Comparison of ENCODE assay signal across 1 cellular context in the genomic region with DNA sequence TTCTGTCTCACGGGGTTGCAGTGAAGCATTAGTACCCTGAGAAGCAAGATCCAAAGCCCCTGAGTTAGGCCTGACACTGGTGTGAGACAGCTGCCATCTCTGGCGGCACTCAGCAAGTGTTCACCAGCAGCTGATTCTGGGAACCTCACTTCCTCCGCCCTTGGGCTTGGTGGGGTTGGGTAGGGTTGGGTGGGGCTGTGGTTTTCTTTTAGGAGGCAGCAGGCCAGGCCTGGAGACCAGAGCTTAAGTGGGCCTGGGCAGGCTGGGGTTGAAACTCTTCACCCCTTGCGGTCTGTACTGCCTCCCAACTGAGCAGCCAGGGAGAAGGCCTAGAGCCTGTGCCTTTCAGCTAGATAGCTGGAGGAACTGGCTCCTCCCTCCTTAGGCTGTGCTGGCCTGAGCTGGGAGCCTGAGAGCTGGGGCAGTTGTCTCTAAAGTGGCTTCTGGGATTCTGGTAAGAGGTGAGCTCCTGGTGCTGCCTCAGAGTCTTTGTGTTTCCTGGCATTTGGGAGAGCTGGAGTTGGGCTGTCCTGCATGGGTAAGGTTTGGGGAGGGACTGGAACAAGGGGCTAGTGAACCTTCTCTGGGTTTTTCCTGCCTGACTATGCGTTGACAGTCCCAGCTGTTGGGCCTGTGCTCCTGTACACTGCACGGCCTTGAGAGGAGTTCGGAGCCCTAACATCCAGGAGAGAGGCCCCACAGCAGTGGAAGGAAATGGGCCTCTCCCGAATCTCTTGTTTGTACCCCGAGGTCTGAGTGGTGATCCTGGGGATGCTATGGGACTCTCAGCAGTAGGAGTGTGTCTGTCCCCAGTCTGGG.
A peak's percentile ranks its signal among the peaks of the same experiment; 100 is the strongest.
TF ChIP-seq lines count a peak whose summit lies in the region.

No MANE protein-coding gene starts in this region.

TF ChIP-seq in K562, 482 proteins besides CTCF, POLR2A, EP300 and RAD21 (continues in another document):
- TF ChIP-seq EWSR1 (IDR thresholded peaks at IDR 0.05; ENCODE audit: borderline replicate concordance, low read depth, partially characterized antibody) (no peak), CHD1 (IDR thresholded peaks at IDR 0.05; ENCODE audit: low read length) (no peak), TCFL5 (CRISPR knock-in tag; conservative IDR thresholded peaks at IDR 0.05) (no peak), U2AF2 (optimal IDR thresholded peaks at IDR 0.05; ENCODE audit: low read depth, low read length) (no peak), KLF10 (CRISPR knock-in tag; IDR thresholded peaks at IDR 0.05) (no peak), ZNF146 (CRISPR knock-in tag; IDR thresholded peaks at IDR 0.05; ENCODE audit: unreplicated experiment) (no peak), ZNF12 (CRISPR knock-in tag; IDR thresholded peaks at IDR 0.05) (0 out of 2 replicates have a peak, but pooled peaks have one; percentile 52), MCM5 (IDR thresholded peaks at IDR 0.05; ENCODE audit: low read depth) (no peak), SMARCE1 (IDR thresholded peaks at IDR 0.05) (0 out of 2 replicates have a peak, but pooled peaks have one; percentile 44), NFE2L1 (tag; IDR thresholded peaks at IDR 0.05; ENCODE audit: borderline replicate concordance, low read depth) (no peak), CC2D1A (IDR thresholded peaks at IDR 0.05) (no peak), ATF7 (IDR thresholded peaks at IDR 0.05) (peak; percentile 36; the same call in 1 of the 2 replicates), PHTF2 (CRISPR knock-in tag; IDR thresholded peaks at IDR 0.05) (no peak), RBM25 (IDR thresholded peaks at IDR 0.05; ENCODE audit: low read depth, low read length, severe bottlenecking) (no peak), FOSL1 (tag; conservative IDR thresholded peaks at IDR 0.05) (no peak), RFX5 (IDR thresholded peaks at IDR 0.05; ENCODE audit: low read depth, low read length) (no peak), OTX1 (CRISPR knock-in tag; IDR thresholded peaks at IDR 0.05) (peak; percentile 56; the same call in 1 of the 2 replicates), NUFIP1 (IDR thresholded peaks at IDR 0.05; ENCODE audit: partially characterized antibody) (no peak), MECOM (CRISPR knock-in tag; IDR thresholded peaks at IDR 0.05) (no peak), PCBP2 (IDR thresholded peaks at IDR 0.05; ENCODE audit: low read depth, low read length, poor library complexity, severe bottlenecking) (no peak), PRPF4 (IDR thresholded peaks at IDR 0.05; ENCODE audit: insufficient read depth, low read depth, low read length, poor library complexity, severe bottlenecking) (no peak), ZFP1 (CRISPR knock-in tag; IDR thresholded peaks at IDR 0.05) (no peak), RBBP5 (IDR thresholded peaks at IDR 0.05; ENCODE audit: borderline replicate concordance, insufficient read depth, low read length, poor library complexity, severe bottlenecking) (peak; percentile 29), BRD4 (IDR thresholded peaks at IDR 0.05) (no peak), ZBTB17 (CRISPR knock-in tag; IDR thresholded peaks at IDR 0.05) (no peak), ZC3H8 (IDR thresholded peaks at IDR 0.05) (no peak), ZNF253 (CRISPR knock-in tag; conservative IDR thresholded peaks at IDR 0.05) (no peak), NCOR1 (IDR thresholded peaks at IDR 0.05) (no peak; the same call in 1 of the 2 replicates), ZKSCAN3 (CRISPR knock-in tag; IDR thresholded peaks at IDR 0.05) (no peak), ZNF444 (CRISPR knock-in tag; IDR thresholded peaks at IDR 0.05) (no peak), HLTF (IDR thresholded peaks at IDR 0.05) (no peak), ZNF212 (CRISPR knock-in tag; IDR thresholded peaks at IDR 0.05) (no peak), NR3C1 (CRISPR knock-in tag; IDR thresholded peaks at IDR 0.05) (no peak), ELF1 (tag; IDR thresholded peaks at IDR 0.05) (no peak)
- TF ChIP-seq, protein P1, sequence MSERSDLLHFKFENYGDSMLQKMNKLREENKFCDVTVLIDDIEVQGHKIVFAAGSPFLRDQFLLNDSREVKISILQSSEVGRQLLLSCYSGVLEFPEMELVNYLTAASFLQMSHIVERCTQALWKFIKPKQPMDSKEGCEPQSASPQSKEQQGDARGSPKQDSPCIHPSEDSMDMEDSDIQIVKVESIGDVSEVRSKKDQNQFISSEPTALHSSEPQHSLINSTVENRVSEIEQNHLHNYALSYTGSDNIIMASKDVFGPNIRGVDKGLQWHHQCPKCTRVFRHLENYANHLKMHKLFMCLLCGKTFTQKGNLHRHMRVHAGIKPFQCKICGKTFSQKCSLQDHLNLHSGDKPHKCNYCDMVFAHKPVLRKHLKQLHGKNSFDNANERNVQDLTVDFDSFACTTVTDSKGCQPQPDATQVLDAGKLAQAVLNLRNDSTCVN (CRISPR knock-in tag; IDR thresholded peaks at IDR 0.05), result no peak
- TF ChIP-seq, protein P2, sequence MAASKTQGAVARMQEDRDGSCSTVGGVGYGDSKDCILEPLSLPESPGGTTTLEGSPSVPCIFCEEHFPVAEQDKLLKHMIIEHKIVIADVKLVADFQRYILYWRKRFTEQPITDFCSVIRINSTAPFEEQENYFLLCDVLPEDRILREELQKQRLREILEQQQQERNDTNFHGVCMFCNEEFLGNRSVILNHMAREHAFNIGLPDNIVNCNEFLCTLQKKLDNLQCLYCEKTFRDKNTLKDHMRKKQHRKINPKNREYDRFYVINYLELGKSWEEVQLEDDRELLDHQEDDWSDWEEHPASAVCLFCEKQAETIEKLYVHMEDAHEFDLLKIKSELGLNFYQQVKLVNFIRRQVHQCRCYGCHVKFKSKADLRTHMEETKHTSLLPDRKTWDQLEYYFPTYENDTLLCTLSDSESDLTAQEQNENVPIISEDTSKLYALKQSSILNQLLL (CRISPR knock-in tag; IDR thresholded peaks at IDR 0.05; ENCODE audit: borderline replicate concordance), result no peak
- TF ChIP-seq, protein P3, sequence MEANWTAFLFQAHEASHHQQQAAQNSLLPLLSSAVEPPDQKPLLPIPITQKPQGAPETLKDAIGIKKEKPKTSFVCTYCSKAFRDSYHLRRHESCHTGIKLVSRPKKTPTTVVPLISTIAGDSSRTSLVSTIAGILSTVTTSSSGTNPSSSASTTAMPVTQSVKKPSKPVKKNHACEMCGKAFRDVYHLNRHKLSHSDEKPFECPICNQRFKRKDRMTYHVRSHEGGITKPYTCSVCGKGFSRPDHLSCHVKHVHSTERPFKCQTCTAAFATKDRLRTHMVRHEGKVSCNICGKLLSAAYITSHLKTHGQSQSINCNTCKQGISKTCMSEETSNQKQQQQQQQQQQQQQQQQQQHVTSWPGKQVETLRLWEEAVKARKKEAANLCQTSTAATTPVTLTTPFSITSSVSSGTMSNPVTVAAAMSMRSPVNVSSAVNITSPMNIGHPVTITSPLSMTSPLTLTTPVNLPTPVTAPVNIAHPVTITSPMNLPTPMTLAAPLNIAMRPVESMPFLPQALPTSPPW (CRISPR knock-in tag; IDR thresholded peaks at IDR 0.05), result peak; percentile 80
- TF ChIP-seq, protein P4, sequence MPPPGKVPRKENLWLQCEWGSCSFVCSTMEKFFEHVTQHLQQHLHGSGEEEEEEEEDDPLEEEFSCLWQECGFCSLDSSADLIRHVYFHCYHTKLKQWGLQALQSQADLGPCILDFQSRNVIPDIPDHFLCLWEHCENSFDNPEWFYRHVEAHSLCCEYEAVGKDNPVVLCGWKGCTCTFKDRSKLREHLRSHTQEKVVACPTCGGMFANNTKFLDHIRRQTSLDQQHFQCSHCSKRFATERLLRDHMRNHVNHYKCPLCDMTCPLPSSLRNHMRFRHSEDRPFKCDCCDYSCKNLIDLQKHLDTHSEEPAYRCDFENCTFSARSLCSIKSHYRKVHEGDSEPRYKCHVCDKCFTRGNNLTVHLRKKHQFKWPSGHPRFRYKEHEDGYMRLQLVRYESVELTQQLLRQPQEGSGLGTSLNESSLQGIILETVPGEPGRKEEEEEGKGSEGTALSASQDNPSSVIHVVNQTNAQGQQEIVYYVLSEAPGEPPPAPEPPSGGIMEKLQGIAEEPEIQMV (tag; conservative IDR thresholded peaks at IDR 0.05; ENCODE audit: low read depth), result no peak
- TF ChIP-seq, protein P5, sequence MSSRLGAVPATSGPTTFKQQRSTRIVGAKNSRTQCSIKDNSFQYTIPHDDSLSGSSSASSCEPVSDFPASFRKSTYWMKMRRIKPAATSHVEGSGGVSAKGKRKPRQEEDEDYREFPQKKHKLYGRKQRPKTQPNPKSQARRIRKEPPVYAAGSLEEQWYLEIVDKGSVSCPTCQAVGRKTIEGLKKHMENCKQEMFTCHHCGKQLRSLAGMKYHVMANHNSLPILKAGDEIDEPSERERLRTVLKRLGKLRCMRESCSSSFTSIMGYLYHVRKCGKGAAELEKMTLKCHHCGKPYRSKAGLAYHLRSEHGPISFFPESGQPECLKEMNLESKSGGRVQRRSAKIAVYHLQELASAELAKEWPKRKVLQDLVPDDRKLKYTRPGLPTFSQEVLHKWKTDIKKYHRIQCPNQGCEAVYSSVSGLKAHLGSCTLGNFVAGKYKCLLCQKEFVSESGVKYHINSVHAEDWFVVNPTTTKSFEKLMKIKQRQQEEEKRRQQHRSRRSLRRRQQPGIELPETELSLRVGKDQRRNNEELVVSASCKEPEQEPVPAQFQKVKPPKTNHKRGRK (tag; IDR thresholded peaks at IDR 0.05), result no peak
- TF ChIP-seq, protein P6, sequence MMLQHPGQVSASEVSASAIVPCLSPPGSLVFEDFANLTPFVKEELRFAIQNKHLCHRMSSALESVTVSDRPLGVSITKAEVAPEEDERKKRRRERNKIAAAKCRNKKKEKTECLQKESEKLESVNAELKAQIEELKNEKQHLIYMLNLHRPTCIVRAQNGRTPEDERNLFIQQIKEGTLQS (IDR thresholded peaks at IDR 0.05), result no peak
- TF ChIP-seq, protein P6 (CRISPR knock-in tag; conservative IDR thresholded peaks at IDR 0.05), result no peak
- TF ChIP-seq, protein P7, sequence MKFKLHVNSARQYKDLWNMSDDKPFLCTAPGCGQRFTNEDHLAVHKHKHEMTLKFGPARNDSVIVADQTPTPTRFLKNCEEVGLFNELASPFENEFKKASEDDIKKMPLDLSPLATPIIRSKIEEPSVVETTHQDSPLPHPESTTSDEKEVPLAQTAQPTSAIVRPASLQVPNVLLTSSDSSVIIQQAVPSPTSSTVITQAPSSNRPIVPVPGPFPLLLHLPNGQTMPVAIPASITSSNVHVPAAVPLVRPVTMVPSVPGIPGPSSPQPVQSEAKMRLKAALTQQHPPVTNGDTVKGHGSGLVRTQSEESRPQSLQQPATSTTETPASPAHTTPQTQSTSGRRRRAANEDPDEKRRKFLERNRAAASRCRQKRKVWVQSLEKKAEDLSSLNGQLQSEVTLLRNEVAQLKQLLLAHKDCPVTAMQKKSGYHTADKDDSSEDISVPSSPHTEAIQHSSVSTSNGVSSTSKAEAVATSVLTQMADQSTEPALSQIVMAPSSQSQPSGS (CRISPR knock-in tag; IDR thresholded peaks at IDR 0.05), result no peak
- TF ChIP-seq, protein P8, sequence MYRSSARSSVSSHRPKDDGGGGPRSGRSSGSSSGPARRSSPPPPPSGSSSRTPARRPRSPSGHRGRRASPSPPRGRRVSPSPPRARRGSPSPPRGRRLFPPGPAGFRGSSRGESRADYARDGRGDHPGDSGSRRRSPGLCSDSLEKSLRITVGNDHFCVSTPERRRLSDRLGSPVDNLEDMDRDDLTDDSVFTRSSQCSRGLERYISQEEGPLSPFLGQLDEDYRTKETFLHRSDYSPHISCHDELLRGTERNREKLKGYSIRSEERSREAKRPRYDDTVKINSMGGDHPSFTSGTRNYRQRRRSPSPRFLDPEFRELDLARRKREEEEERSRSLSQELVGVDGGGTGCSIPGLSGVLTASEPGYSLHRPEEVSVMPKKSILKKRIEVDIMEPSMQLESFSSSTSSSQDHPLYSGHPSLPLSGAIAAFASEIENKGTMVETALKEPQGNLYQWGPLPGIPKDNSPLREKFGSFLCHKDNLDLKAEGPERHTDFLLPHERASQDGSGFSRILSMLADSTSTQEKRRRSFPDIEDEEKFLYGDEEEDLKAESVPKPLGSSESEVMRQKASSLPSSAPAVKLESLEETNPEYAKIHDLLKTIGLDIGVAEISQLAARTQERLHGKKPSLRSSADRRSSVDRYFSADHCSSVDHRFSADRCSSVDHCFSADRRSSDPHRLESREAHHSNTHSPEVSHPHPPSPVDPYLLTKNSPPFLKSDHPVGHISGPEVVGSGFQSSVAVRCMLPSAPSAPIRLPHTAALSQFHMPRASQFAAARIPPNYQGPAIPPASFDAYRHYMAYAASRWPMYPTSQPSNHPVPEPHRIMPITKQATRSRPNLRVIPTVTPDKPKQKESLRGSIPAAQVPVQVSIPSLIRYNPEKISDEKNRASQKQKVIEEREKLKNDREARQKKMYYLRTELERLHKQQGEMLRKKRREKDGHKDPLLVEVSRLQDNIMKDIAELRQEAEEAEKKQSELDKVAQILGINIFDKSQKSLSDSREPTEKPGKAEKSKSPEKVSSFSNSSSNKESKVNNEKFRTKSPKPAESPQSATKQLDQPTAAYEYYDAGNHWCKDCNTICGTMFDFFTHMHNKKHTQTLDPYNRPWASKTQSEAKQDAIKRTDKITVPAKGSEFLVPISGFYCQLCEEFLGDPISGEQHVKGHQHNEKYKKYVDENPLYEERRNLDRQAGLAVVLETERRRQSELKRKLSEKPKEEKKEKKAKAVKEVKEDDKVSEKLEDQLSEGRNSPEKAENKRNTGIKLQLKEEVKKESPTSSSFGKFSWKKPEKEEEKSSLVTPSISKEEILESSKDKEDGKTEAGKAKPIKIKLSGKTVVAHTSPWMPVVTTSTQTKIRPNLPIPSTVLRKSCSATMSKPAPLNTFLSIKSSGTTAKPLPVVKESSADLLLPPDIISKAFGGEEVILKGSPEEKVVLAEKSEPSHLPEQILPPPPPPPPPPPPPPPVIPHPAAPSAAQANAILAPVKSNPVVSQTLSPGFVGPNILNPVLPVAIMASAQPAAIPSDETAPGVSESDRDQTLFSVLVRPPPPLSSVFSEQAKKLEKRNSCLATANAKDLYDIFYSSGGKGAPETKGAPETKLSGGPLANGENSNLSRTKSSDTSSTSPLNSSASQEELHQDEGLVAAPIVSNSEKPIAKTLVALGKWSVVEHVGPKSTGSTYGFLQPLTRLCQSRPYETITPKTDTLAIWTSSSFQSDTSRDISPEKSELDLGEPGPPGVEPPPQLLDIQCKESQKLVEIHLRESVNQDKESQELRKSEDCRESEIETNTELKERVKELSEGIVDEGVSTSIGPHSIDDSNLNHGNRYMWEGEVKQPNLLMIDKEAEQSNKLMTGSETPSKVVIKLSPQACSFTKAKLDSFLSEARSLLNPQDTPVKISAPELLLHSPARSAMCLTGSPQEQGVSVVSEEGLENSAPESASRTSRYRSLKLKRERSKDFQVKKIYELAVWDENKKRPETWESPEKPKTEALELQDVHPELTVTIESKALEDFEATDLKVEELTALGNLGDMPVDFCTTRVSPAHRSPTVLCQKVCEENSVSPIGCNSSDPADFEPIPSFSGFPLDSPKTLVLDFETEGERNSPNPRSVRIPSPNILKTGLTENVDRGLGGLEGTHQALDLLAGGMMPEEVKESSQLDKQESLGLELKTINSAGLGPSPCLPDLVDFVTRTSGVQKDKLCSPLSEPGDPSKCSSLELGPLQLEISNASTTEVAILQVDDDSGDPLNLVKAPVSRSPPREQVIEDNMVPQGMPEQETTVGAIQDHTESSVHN (IDR thresholded peaks at IDR 0.05; ENCODE audit: borderline replicate concordance in 1 of 2, low read depth in 1 of 2), result no peak
